In genomic region chr11:77710358-77710757, GRCh38 we compare ENCODE assay signal across 20 cellular contexts.
DNase-seq lines count a peak whose midpoint lies in the region; ATAC-seq, FAIRE-seq and TF ChIP-seq lines count a peak whose summit lies in the region.
"Had no signal": no experiment of that assay in that cellular context is flagged by ENCODE, and none has a peak within 500 bp of the region (broad histone marks: within the 10 kb centered on the region; RNA-seq: fewer than 3 reads in every experiment).

No MANE protein-coding gene starts in this region.

- DNase-seq in A549 (ENCODE audit: low read depth in 1 of 2, low spot score in 1 of 2) (peak in 1 of 2 experiments; percentile 10), HCT116 (ENCODE audit: low read depth, low spot score) (no peak), astrocyte of the hippocampus (ENCODE audit: low read depth, low spot score) (peak; percentile 38), keratinocyte (ENCODE audit: low read depth, low spot score) (no peak), T-helper 1 cell (no peak), mucosa of descending colon (no peak)
- DNase-seq: activated CD4-positive, alpha-beta T cell treated with anti-CD3 and anti-CD28 coated beads for 1 hour; activated naive CD4-positive, alpha-beta T cell treated with Interleukin-2 at 50 U/mL for 16 hours; glutamatergic neuron; islet precursor cell; Kasumi-1; NCI-H1436; NCI-H345; occipital lobe; SIG-M5; T-helper 9 cell; trophoblast cell had no signal

- H3K9me3 ChIP-seq in A549, result no peaks in the 10 kb centered on the region
- no peaks in the 10 kb centered on the region for H3K9me3 ChIP-seq in HCT116 (ENCODE audit: control insufficient read depth in 1 of 2, insufficient read depth in 1 of 2, low read depth in 1 of 2, low read length in 2 of 2)
- H3K9me3 ChIP-seq in keratinocyte (ENCODE audit: control insufficient read depth, low read depth, low read length), result no peaks in the 10 kb centered on the region
- H3K9me3 ChIP-seq in mucosa of descending colon, result no peaks in the 10 kb centered on the region

- H3K4me2 ChIP-seq in A549, result peak overlapping the region; percentile 29; the same call in 2 of the 3 replicates
- no peak overlapping the region; the same call in 1 of the 2 replicates for H3K4me2 ChIP-seq in HCT116 (ENCODE audit: low read length)
- no peak overlapping the region for H3K4me2 ChIP-seq in keratinocyte (ENCODE audit: control insufficient read depth, extremely low read depth, insufficient read depth, low read depth, low read length)

- peak; percentile 82 for FAIRE-seq in A549 (lab: Jason Lieb, UNC)
- FAIRE-seq in keratinocyte (lab: Jason Lieb, UNC), result peak; percentile 13

- POLR2A ChIA-PET in A549 (lab: Yijun Ruan, JAX), result no interaction called here
- POLR2A ChIA-PET in HCT116 (lab: Charles Lee), result no interaction called here

- dilution Hi-C loops in keratinocyte (cut with MboI; ENCODE audit: extremely low pct_ligation_motif_present, low sequenced_read_pairs), result no loop called here

- no peak for TF ChIP-seq RAD21 in A549 (conservative IDR thresholded peaks at IDR 0.05 in 1 of 2, IDR thresholded peaks at IDR 0.05 in 1 of 2)
- TF ChIP-seq RAD21 in HCT116 (IDR thresholded peaks at IDR 0.05; ENCODE audit: low read depth), result no peak

- H3K27ac ChIP-seq in A549 (no peak overlapping the region), HCT116 (ENCODE audit: low read depth, low read length) (no peak overlapping the region), keratinocyte (ENCODE audit: control insufficient read depth, insufficient read depth, low read length) (no peak overlapping the region)
- H3K27ac ChIP-seq: HL-60 had no signal

- H3K79me2 ChIP-seq in HCT116 (ENCODE audit: insufficient read depth, low read length) (no peaks in the 10 kb centered on the region), keratinocyte (ENCODE audit: control insufficient read depth, insufficient read depth, low read length) (no peaks in the 10 kb centered on the region)

- TF ChIP-seq POLR2A in A549 (IDR thresholded peaks at IDR 0.05; ENCODE audit: low read length) (no peak), HCT116 (IDR thresholded peaks at IDR 0.05; ENCODE audit: borderline replicate concordance, extremely low read depth, insufficient read depth, insufficient read length) (no peak)

- H3K9me2 ChIP-seq in HCT116 (ENCODE audit: insufficient read depth), result no peaks in the 10 kb centered on the region

- H3K4me3 ChIP-seq in A549 (no peak overlapping the region), HCT116 (replicated peaks in 1 of 2; ENCODE audit: low read depth in 1 of 2, low read length in 2 of 2) (no peak overlapping the region), keratinocyte (ENCODE audit: control insufficient read depth in 2 of 3, extremely low read depth in 1 of 3, insufficient read depth in 2 of 3, low read depth in 1 of 3, low read length in 3 of 3) (no peak overlapping the region), mucosa of descending colon (no peak overlapping the region)

- RAD21 ChIA-PET in HCT116 (lab: Charles Lee; ENCODE audit: low non-redundant PET in 1 of 2, low total read pairs in 2 of 2, uncharacterized antibody in 2 of 2, unreplicated experiment in 2 of 2), result no interaction called here

- CTCF ChIA-PET in A549 (lab: Yijun Ruan, JAX) (no interaction called here), HCT116 (lab: Charles Lee) (no interaction called here)

- no TSS peak for BruUV-seq in HCT116 (replicated peaks; lab: Mats Ljungman, UMichigan)

- ATAC-seq in A549, result peak in 1 of 2 experiments; percentile 38; a peak in 2 of 6 replicates
- no peak for ATAC-seq in HCT116
- no peak for ATAC-seq in HG02610 (IDR thresholded peaks at IDR 0.05; ENCODE audit: unreplicated experiment)
- ATAC-seq in GM21526 (IDR thresholded peaks at IDR 0.05; ENCODE audit: low FRiP score, unreplicated experiment), result no peak
- no peak for ATAC-seq in mucosa of descending colon

- WGBS in A549 (ENCODE audit: missing lambda C conversion rate), result 10% methylated on average over 1 of the region's 1 CpG

- H3K36me3 ChIP-seq in HCT116 (ENCODE audit: control insufficient read depth in 1 of 2, insufficient read depth in 2 of 2, low read length in 2 of 2) (no peaks in the 10 kb centered on the region), keratinocyte (ENCODE audit: control insufficient read depth in 2 of 2, extremely low read depth in 1 of 2, insufficient read depth in 2 of 2, low read length in 2 of 2) (no peaks in the 10 kb centered on the region), mucosa of descending colon (ENCODE audit: low read depth) (no peaks in the 10 kb centered on the region)

- H3K27me3 ChIP-seq in HCT116 (ENCODE audit: insufficient read depth, low read length), result no peaks in the 10 kb centered on the region
- no peaks in the 10 kb centered on the region for H3K27me3 ChIP-seq in keratinocyte (ENCODE audit: control insufficient read depth, extremely low read depth, insufficient read depth, low read length)

- no peak for TF ChIP-seq EP300 in A549 (IDR thresholded peaks at IDR 0.05)

- H3K4me1 ChIP-seq in A549 (peaks cover 31% of the 10 kb centered on the region), HCT116 (ENCODE audit: control insufficient read depth in 1 of 2, insufficient read depth in 2 of 2, low read length in 2 of 2) (peaks cover 8 to 21% of the 10 kb centered on the region in 2 experiments), keratinocyte (ENCODE audit: control insufficient read depth, extremely low read depth, insufficient read depth, low read length) (peaks cover 4% of the 10 kb centered on the region), mucosa of descending colon (ENCODE audit: low read depth) (no peaks in the 10 kb centered on the region)

- no peaks in the 10 kb centered on the region for H3K9me1 ChIP-seq in keratinocyte (ENCODE audit: control insufficient read depth, extremely low read depth, insufficient read depth, low read length)

- TF ChIP-seq CTCF in A549 (IDR thresholded peaks at IDR 0.05) (no peak), HCT116 (IDR thresholded peaks at IDR 0.05 in 2 of 3, conservative IDR thresholded peaks at IDR 0.05 in 1 of 3; ENCODE audit: borderline replicate concordance in 1 of 3, insufficient read depth in 1 of 3, low read depth in 2 of 3, low read length in 2 of 3) (no peak), keratinocyte (optimal IDR thresholded peaks at IDR 0.05 in 1 of 3, IDR thresholded peaks at IDR 0.05 in 1 of 3, conservative IDR thresholded peaks at IDR 0.05 in 1 of 3; ENCODE audit: extremely low read depth in 1 of 3, insufficient read depth in 2 of 3, low read length in 3 of 3) (no peak), mucosa of descending colon (IDR thresholded peaks at IDR 0.05) (no peak)

- no peaks in the 10 kb centered on the region for H4K20me1 ChIP-seq in HCT116 (ENCODE audit: insufficient read depth)
- H4K20me1 ChIP-seq in keratinocyte (ENCODE audit: control insufficient read depth, extremely low read depth, insufficient read depth, low read length), result no peaks in the 10 kb centered on the region

- H2AFZ ChIP-seq in HCT116 (ENCODE audit: low read depth, low read length, poor library complexity, severe bottlenecking) (no peak overlapping the region), keratinocyte (ENCODE audit: control insufficient read depth, low read length) (no peak overlapping the region)

- intact Hi-C loops in HCT116 (cut with micrococcal nuclease) (no loop called here), mucosa of descending colon (cut with DNase I, micrococcal nuclease) (no loop called here)

- H3K9ac ChIP-seq in HCT116 (ENCODE audit: low read length) (no peak overlapping the region), keratinocyte (ENCODE audit: control insufficient read depth, extremely low read depth, insufficient read depth, low read length) (no peak overlapping the region)

TF ChIP-seq in A549, 52 proteins besides CTCF, POLR2A, EP300 and RAD21:
- no peak for TF ChIP-seq CBX8 (IDR thresholded peaks at IDR 0.05)
- peak; percentile 30; the same call in 1 of the 2 replicates for TF ChIP-seq FOSL2 (IDR thresholded peaks at IDR 0.05)
- TF ChIP-seq FOSL2 (CRISPR knock-in tag; IDR thresholded peaks at IDR 0.05), result peak; percentile 39
TF ChIP-seq in A549: peak in this region for 1.

TF ChIP-seq in HCT116, 20 proteins besides CTCF, POLR2A, EP300 and RAD21:
- TF ChIP-seq FOSL1 (IDR thresholded peaks at IDR 0.05; ENCODE audit: low read depth), result 0 out of 2 replicates have a peak, but pooled peaks have one; percentile 11
- 0 out of 2 replicates have a peak, but pooled peaks have one; percentile 19 for TF ChIP-seq JUND (IDR thresholded peaks at IDR 0.05)
- TF ChIP-seq, protein P1, sequence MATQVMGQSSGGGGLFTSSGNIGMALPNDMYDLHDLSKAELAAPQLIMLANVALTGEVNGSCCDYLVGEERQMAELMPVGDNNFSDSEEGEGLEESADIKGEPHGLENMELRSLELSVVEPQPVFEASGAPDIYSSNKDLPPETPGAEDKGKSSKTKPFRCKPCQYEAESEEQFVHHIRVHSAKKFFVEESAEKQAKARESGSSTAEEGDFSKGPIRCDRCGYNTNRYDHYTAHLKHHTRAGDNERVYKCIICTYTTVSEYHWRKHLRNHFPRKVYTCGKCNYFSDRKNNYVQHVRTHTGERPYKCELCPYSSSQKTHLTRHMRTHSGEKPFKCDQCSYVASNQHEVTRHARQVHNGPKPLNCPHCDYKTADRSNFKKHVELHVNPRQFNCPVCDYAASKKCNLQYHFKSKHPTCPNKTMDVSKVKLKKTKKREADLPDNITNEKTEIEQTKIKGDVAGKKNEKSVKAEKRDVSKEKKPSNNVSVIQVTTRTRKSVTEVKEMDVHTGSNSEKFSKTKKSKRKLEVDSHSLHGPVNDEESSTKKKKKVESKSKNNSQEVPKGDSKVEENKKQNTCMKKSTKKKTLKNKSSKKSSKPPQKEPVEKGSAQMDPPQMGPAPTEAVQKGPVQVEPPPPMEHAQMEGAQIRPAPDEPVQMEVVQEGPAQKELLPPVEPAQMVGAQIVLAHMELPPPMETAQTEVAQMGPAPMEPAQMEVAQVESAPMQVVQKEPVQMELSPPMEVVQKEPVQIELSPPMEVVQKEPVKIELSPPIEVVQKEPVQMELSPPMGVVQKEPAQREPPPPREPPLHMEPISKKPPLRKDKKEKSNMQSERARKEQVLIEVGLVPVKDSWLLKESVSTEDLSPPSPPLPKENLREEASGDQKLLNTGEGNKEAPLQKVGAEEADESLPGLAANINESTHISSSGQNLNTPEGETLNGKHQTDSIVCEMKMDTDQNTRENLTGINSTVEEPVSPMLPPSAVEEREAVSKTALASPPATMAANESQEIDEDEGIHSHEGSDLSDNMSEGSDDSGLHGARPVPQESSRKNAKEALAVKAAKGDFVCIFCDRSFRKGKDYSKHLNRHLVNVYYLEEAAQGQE (IDR thresholded peaks at IDR 0.05; ENCODE audit: low read depth), result no peak
- TF ChIP-seq EGR1 (IDR thresholded peaks at IDR 0.05; ENCODE audit: low read depth), result no peak
- TF ChIP-seq SP1 (IDR thresholded peaks at IDR 0.05; ENCODE audit: low read depth), result 0 out of 2 replicates have a peak, but pooled peaks have one; percentile 9
